24 cellular contexts compared by ENCODE assay signal in genomic region chr7:96052289-96052688, GRCh38.
"Had no signal": no experiment of that assay in that cellular context is flagged by ENCODE, and none has a peak within 500 bp of the region (broad histone marks: within the 10 kb centered on the region; RNA-seq: fewer than 3 reads in every experiment).

No MANE protein-coding gene starts in this region.

- H3K4me3 ChIP-seq: MG63 had no signal

- DNase-seq: Kasumi-1, MG63, MM.1S, MV-4-11, NCI-H1048, NCI-H1092, NCI-H1417 treated with DMSO at 0.1 percent for 48 hours, NCI-H1436 treated with DMSO at 0.1 percent for 48 hours, NCI-H1694, NCI-H1694 treated with DMSO at 0.1 percent for 48 hours, NCI-H187, NCI-H187 treated with DMSO at 0.1 percent for 48 hours, NCI-H2081 treated with DMSO at 0.1 percent for 48 hours, NCI-H2107, NCI-H2171, NCI-H2171 treated with DMSO at 0.1 percent for 48 hours, NCI-H2227 treated with DMSO at 0.1 percent for 48 hours, NCI-H226, NCI-H446, NCI-H446 treated with DMSO at 0.1 percent for 48 hours, NCI-H510A, NCI-H510A treated with DMSO at 0.1 percent for 48 hours, NCI-H524, NCI-H524 treated with DMSO at 0.1 percent for 48 hours had no signal

- H3K36me3 ChIP-seq: MG63 had no signal

- H3K9me3 ChIP-seq: MG63 had no signal

- H3K27me3 ChIP-seq: MG63 had no signal
